25 cellular contexts compared by ENCODE assay signal in genomic region chr5:79526493-79526892, GRCh38.
"Had no signal": no experiment of that assay in that cellular context is flagged by ENCODE, and none has a peak within 500 bp of the region (broad histone marks: within the 10 kb centered on the region; RNA-seq: fewer than 3 reads in every experiment).

No MANE protein-coding gene starts in this region.

- ATAC-seq: stimulated activated effector memory CD8-positive, alpha-beta T cell treated with anti-CD3 and anti-CD28 coated beads, Interleukin-12 subunit alpha, Interleukin-12 subunit beta, amount 100 ng/mL, for 72 hours; stimulated activated memory B cell treated with anti-CD40 and anti-IgM and Interleukin-4, amounts not matched to agents 10 μg/mL and 1 μg/mL and 100 μg/mL, for 72 hours; stimulated activated naive B cell treated with anti-CD40 and anti-IgM and Interleukin-4, amounts not matched to agents 10 μg/mL and 1 μg/mL and 100 μg/mL, for 72 hours; stimulated activated naive CD8-positive, alpha-beta T cell treated with anti-CD3 and anti-CD28 coated beads, Interleukin-15, amount 100 ng/mL, for 72 hours; stimulated activated naive CD8-positive, alpha-beta T cell treated with anti-CD3 and anti-CD28 coated beads, Interleukin-15, Interleukin-2, amounts not matched to agents 100 U/mL and 50 U/mL, for 24 hours; upper lobe of right lung had no signal

- H3K27me3 ChIP-seq: stomach, suprapubic skin, testis, thyroid gland, tibial artery, tibial nerve, transverse colon, upper lobe of left lung, upper lobe of right lung, uterus, vagina had no signal

- H3K4me1 ChIP-seq: stomach, suprapubic skin, testis, thyroid gland, tibial artery, tibial nerve, transverse colon, upper lobe of left lung, upper lobe of right lung, uterus, vagina had no signal

- H3K4me3 ChIP-seq: stomach, suprapubic skin, testis, thoracic aorta, thyroid gland, tibial artery, tibial nerve, transverse colon, upper lobe of left lung, upper lobe of right lung, uterus, vagina had no signal

- H3K36me3 ChIP-seq: stomach, suprapubic skin, thoracic aorta, thyroid gland, tibial artery, tibial nerve, transverse colon, upper lobe of left lung, upper lobe of right lung, uterus, vagina had no signal

- H3K9me3 ChIP-seq: testis, thoracic aorta, thyroid gland, upper lobe of right lung, uterus, vagina had no signal

- H3K27ac ChIP-seq: stomach, suprapubic skin, testis, thoracic aorta, thyroid gland, tibial artery, tibial nerve, transverse colon, upper lobe of left lung, upper lobe of right lung, uterus, vagina had no signal

- DNase-seq: stimulated activated CD4-positive, alpha-beta T cell treated with anti-CD3 and anti-CD28 coated beads, Interleukin-2, amount 100 ng/mL, for 48 hours; stimulated activated CD4-positive, alpha-beta T cell treated with anti-CD3 and anti-CD28 coated beads, Interleukin-4, amount 100 ng/mL, for 1 hour; stimulated activated CD4-positive, alpha-beta T cell treated with anti-CD3 and anti-CD28 coated beads, Interleukin-4, amount 100 ng/mL, for 24 hours; stimulated activated CD4-positive, alpha-beta T cell treated with anti-CD3 and anti-CD28 coated beads, Interleukin-4, amount 100 ng/mL, for 4 hours; stimulated activated CD8-positive, alpha-beta memory T cell treated with anti-CD3 and anti-CD28 coated beads, Interleukin-4, amount 100 ng/mL, for 48 hours; stimulated activated naive B cell treated with anti-CD40 and anti-IgM and Interleukin-4, amounts not matched to agents 10 μg/mL and 1 μg/mL and 100 μg/mL, for 72 hours; stimulated activated naive CD4-positive, alpha-beta T cell; stimulated activated naive CD4-positive, alpha-beta T cell treated with Interleukin-2 at 50 U/mL for 16 hours; stimulated activated naive CD8-positive, alpha-beta T cell treated with anti-CD3 and anti-CD28 coated beads, Interleukin-15, amount 100 ng/mL, for 72 hours; stimulated activated naive CD8-positive, alpha-beta T cell treated with anti-CD3 and anti-CD28 coated beads, Interleukin-15, Interleukin-2, amounts not matched to agents 100 U/mL and 50 U/mL, for 24 hours; stomach; substantia nigra; testis; thyroid gland; tibial artery; transverse colon; upper lobe of left lung; upper lobe of right lung; uterus had no signal
